Comparison of ENCODE assay signal across 9 cellular contexts in genomic region chr3:141386611-141387110, GRCh38. TPM values are rescaled to one million over a fixed set of nuclear protein-coding genes. Genes with fewer than 3 reads are reported as not detected.
A peak's percentile ranks its signal among the peaks of the same experiment; 100 is the strongest.
DNase-seq lines count a peak whose midpoint lies in the region; ATAC-seq, FAIRE-seq and TF ChIP-seq lines count a peak whose summit lies in the region.
"Had no signal": no experiment of that assay in that cellular context is flagged by ENCODE, and none has a peak within 500 bp of the region (broad histone marks: within the 10 kb centered on the region; RNA-seq: fewer than 3 reads in every experiment).

No MANE protein-coding gene starts in this region.

- H3K4me2 ChIP-seq in A549 = peak overlapping the region; percentile 11; the same call in 1 of the 3 replicates

- TF ChIP-seq CTCF in A549 (IDR thresholded peaks at IDR 0.05) = no peak
- no peak for TF ChIP-seq CTCF in foreskin keratinocyte (conservative IDR thresholded peaks at IDR 0.05)

- WGBS in A549 (ENCODE audit: missing lambda C conversion rate) = 94% methylated on average over 5 of the region's 5 CpGs

- CTCF ChIA-PET in A549 (lab: Yijun Ruan, JAX) = interaction anchor here (1.0 to 2.7 kb wide), 8 partner anchors 11 to 75 kb away, joined by 3 to 13 read pairs (median 4); no protein-coding TSS in a partner anchor
- CTCF ChIA-PET in activated naive CD4-positive, alpha-beta T cell treated with anti-CD3 and anti-CD28 coated beads, Interleukin-2, amount 10 ng/mL, durations not matched to agents 7 days and 5 days (lab: Charles Lee) = interaction anchor here (1.3 to 4.4 kb wide), 5 partner anchors 14 to 55 kb away, joined by 3 to 18 read pairs (median 4); no protein-coding TSS in a partner anchor

- H3K9me3 ChIP-seq in A549 = no peaks in the 10 kb centered on the region
- H3K9me3 ChIP-seq: neutrophil had no signal

- ATAC-seq in A549 (no peak; a peak in 1 of 6 replicates), GM21515 (IDR thresholded peaks at IDR 0.05; ENCODE audit: unreplicated experiment) (peak; percentile 35), foreskin keratinocyte (peak; percentile 25)

- H3K27me3 ChIP-seq in foreskin keratinocyte = no peaks in the 10 kb centered on the region
- H3K27me3 ChIP-seq: neutrophil had no signal

- peaks cover 10% of the 10 kb centered on the region for H3K4me1 Mint-ChIP-seq in activated naive CD4-positive, alpha-beta T cell treated with anti-CD3 and anti-CD28 coated beads, Interleukin-2, amount 10 ng/mL, durations not matched to agents 7 days and 5 days
- H3K4me1 Mint-ChIP-seq in activated T-helper 2 cell treated with anti-CD3 and anti-CD28 coated beads, Interferon-gamma antibody, Interleukin-2, Interleukin-4, amounts not matched to agents 10 μg/mL and 5 μg/mL and 100 μg/mL, durations not matched to agents 14 hours and 24 hours and 36 hours (ENCODE audit: low read depth) = peaks cover 15% of the 10 kb centered on the region

- H3K9me3 Mint-ChIP-seq in activated naive CD4-positive, alpha-beta T cell treated with anti-CD3 and anti-CD28 coated beads, Interleukin-2, amount 10 ng/mL, durations not matched to agents 7 days and 5 days = no peaks in the 10 kb centered on the region
- no peaks in the 10 kb centered on the region for H3K9me3 Mint-ChIP-seq in activated T-helper 2 cell treated with anti-CD3 and anti-CD28 coated beads, Interferon-gamma antibody, Interleukin-2, Interleukin-4, amounts not matched to agents 10 μg/mL and 5 μg/mL and 100 μg/mL, durations not matched to agents 14 hours and 24 hours and 36 hours

- intact Hi-C loops in activated T-helper 2 cell treated with anti-CD3 and anti-CD28 coated beads, Interferon-gamma antibody, Interleukin-2, Interleukin-4, amounts not matched to agents 10 μg/mL and 5 μg/mL and 100 μg/mL, durations not matched to agents 14 hours and 24 hours and 36 hours (cut with micrococcal nuclease) = no loop called here

- H3K27me3 Mint-ChIP-seq in activated naive CD4-positive, alpha-beta T cell treated with anti-CD3 and anti-CD28 coated beads, Interleukin-2, amount 10 ng/mL, durations not matched to agents 7 days and 5 days = peaks cover 6% of the 10 kb centered on the region
- H3K27me3 Mint-ChIP-seq in activated T-helper 2 cell treated with anti-CD3 and anti-CD28 coated beads, Interferon-gamma antibody, Interleukin-2, Interleukin-4, amounts not matched to agents 10 μg/mL and 5 μg/mL and 100 μg/mL, durations not matched to agents 14 hours and 24 hours and 36 hours (ENCODE audit: low read depth) = peaks cover 6% of the 10 kb centered on the region

- FAIRE-seq in A549 (lab: Jason Lieb, UNC) = no peak

- TF ChIP-seq RAD21 in A549 (conservative IDR thresholded peaks at IDR 0.05 in 1 of 2, IDR thresholded peaks at IDR 0.05 in 1 of 2) = no peak

- no peak overlapping the region for H3K4me3 Mint-ChIP-seq in activated naive CD4-positive, alpha-beta T cell treated with anti-CD3 and anti-CD28 coated beads, Interleukin-2, amount 10 ng/mL, durations not matched to agents 7 days and 5 days
- H3K4me3 Mint-ChIP-seq in activated T-helper 2 cell treated with anti-CD3 and anti-CD28 coated beads, Interferon-gamma antibody, Interleukin-2, Interleukin-4, amounts not matched to agents 10 μg/mL and 5 μg/mL and 100 μg/mL, durations not matched to agents 14 hours and 24 hours and 36 hours (ENCODE audit: low read depth) = no peak overlapping the region

- peaks cover 2% of the 10 kb centered on the region for H3K36me3 Mint-ChIP-seq in activated naive CD4-positive, alpha-beta T cell treated with anti-CD3 and anti-CD28 coated beads, Interleukin-2, amount 10 ng/mL, durations not matched to agents 7 days and 5 days
- no peaks in the 10 kb centered on the region for H3K36me3 Mint-ChIP-seq in activated T-helper 2 cell treated with anti-CD3 and anti-CD28 coated beads, Interferon-gamma antibody, Interleukin-2, Interleukin-4, amounts not matched to agents 10 μg/mL and 5 μg/mL and 100 μg/mL, durations not matched to agents 14 hours and 24 hours and 36 hours (ENCODE audit: low read depth)

- TF ChIP-seq POLR2A in A549 (IDR thresholded peaks at IDR 0.05; ENCODE audit: low read length) = no peak

- POLR2A ChIA-PET in A549 (lab: Yijun Ruan, JAX) = no interaction called here

- DNase-seq in A549 (ENCODE audit: low read depth in 1 of 2, low spot score in 1 of 2) (no peak), OCI-M1 (lab: John Stamatoyannopoulos, UW) (peak; percentile 63), foreskin keratinocyte (peak in 1 of 2 donors; percentile 49), HUDEP-2 (lab: John Stamatoyannopoulos, UW; ENCODE audit: unreplicated experiment in 76 of 76) (no peak)
- DNase-seq in activated naive CD4-positive, alpha-beta T cell treated with anti-CD3 and anti-CD28 coated beads, Interleukin-2, amount 10 ng/mL, durations not matched to agents 7 days and 5 days = no peak
- DNase-seq in NK-92 treated with Interleukin-12 subunit alpha and Interleukin-12 subunit beta, amount 100 ng/mL, for 24 hours (lab: John Stamatoyannopoulos, UW) = no peak
- no peak for DNase-seq in activated T-helper 2 cell treated with anti-CD3 and anti-CD28 coated beads, Interferon-gamma antibody, Interleukin-2, Interleukin-4, amounts not matched to agents 10 μg/mL and 5 μg/mL and 100 μg/mL, durations not matched to agents 14 hours and 24 hours and 36 hours (ENCODE audit: low spot score)

- no peak overlapping the region for H3K4me3 ChIP-seq in A549

- H3K27ac ChIP-seq in A549 = peak overlapping the region; percentile 16 to 56; a peak in 3 of 6 replicates
- peak overlapping the region; percentile 75 for H3K27ac ChIP-seq in foreskin keratinocyte
- H3K27ac ChIP-seq: neutrophil had no signal

- TF ChIP-seq EP300 in A549 (IDR thresholded peaks at IDR 0.05) = no peak

- H3K4me1 ChIP-seq in A549 (peaks cover 63% of the 10 kb centered on the region), foreskin keratinocyte (peaks cover 63% of the 10 kb centered on the region)

- no peak overlapping the region for H3K27ac Mint-ChIP-seq in activated naive CD4-positive, alpha-beta T cell treated with anti-CD3 and anti-CD28 coated beads, Interleukin-2, amount 10 ng/mL, durations not matched to agents 7 days and 5 days
- no peak overlapping the region for H3K27ac Mint-ChIP-seq in activated T-helper 2 cell treated with anti-CD3 and anti-CD28 coated beads, Interferon-gamma antibody, Interleukin-2, Interleukin-4, amounts not matched to agents 10 μg/mL and 5 μg/mL and 100 μg/mL, durations not matched to agents 14 hours and 24 hours and 36 hours

TF ChIP-seq in A549, 52 proteins besides CTCF, POLR2A, EP300 and RAD21:
- TF ChIP-seq HDAC2 (IDR thresholded peaks at IDR 0.05) = no peak

RNA-seq across cellular contexts. Expression of gene ZBTB38, which starts 18.4 kb away (rescaled TPM):
- polyA plus RNA-seq in A549 (2011; rRNA removed) = 110 and 141 TPM in 2 replicates
- 17.2 and 20.9 TPM in 2 replicates for polyA plus RNA-seq in A549 (2012; cell fraction: cytosol; rRNA removed)
- 16.5 and 23.0 TPM in 2 replicates for polyA plus RNA-seq in A549 (2012; cell fraction: nucleus; rRNA removed)
- 70.5 to 80.7 TPM (median 72.0 TPM) in 3 replicates for polyA plus RNA-seq in A549 (2017; fragmentation: RNase III; extraction: RNeasy Plus Mini Kit Qiagen cat#74134 plus additional on column Dnase treatment)
- 205 and 220 TPM in 2 replicates for polyA minus RNA-seq in A549 (2011; rRNA and poly(A)+ RNA removed)
- 58.0 and 59.5 TPM in 2 replicates for total RNA-seq in foreskin keratinocyte
- polyA plus RNA-seq in foreskin keratinocyte = 5.0 and 5.8 TPM in 2 replicates
- 25.4 and 27.2 TPM in 2 replicates for total RNA-seq in activated T-helper 2 cell treated with anti-CD3 and anti-CD28 coated beads, Interferon-gamma antibody, Interleukin-2, Interleukin-4, amounts not matched to agents 10 μg/mL and 5 μg/mL and 100 μg/mL, durations not matched to agents 14 hours and 24 hours and 36 hours

Comparison
In these comparisons a context has a peak if more than half of its experiments do, and no peak if none do; other contexts are left out.
1. ATAC-seq: peak in GM21515 (single experiment) and foreskin keratinocyte (single experiment); none in A549 (0 of 2).